In the genomic region with DNA sequence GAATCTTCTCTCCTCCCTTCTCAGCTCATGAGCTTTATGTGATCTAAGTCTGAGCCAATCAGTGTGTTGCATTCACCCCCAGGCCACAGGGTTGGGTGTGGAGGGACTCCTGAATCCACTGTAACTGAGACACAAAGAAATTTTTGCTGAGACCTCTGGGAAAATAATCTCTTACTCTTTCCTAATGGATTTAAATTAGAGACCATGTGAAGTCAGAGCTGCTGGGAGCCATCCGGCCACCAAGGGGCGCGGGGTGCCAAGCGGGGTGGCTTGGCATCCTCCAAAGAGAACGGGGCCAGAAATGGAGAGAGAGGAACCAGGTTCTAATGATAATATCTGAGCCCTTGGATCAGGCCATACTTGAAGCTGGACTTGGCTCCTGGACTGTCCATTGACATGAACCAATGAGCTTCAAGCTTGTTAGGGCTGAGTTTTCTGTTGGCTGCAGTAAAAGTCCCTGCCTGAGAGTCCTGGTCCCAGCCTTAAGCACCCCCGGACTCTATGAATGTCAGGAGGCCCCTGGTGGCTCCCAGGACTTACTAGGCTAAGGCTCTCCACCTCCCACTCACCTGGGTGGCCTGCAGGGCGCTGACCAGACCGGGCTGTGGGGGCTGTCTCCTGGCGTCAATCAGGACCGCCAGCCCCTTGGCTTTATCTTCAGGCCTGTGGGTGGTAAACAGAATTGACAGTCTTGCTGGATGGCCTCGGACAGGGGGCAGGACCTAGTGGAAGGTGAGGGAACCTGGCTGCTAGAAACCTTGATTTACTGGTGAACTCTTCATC, we compare ENCODE assay signal across 18 cellular contexts. TPM values are rescaled to one million over a fixed set of nuclear protein-coding genes. Genes with fewer than 3 reads are reported as not detected.
DNase-seq lines count a peak whose midpoint lies in the region; ATAC-seq, FAIRE-seq and TF ChIP-seq lines count a peak whose summit lies in the region.
"Had no signal": no experiment of that assay in that cellular context is flagged by ENCODE, and none has a peak within 500 bp of the region (broad histone marks: within the 10 kb centered on the region; RNA-seq: fewer than 3 reads in every experiment).

No MANE protein-coding gene starts in this region.

- intact Hi-C loops in HepG2 (cut with micrococcal nuclease; ENCODE audit: unreplicated experiment): no loop called here
- intact Hi-C loops in right lobe of liver (cut with DNase I): no loop called here
- intact Hi-C loops in posterior vena cava (cut with DNase I): loop anchor here in 1 of 2 donors (5.0 kb wide), 1 partner anchor 95 kb away; no protein-coding TSS in a partner anchor

- peaks cover 12% of the 10 kb centered on the region; the same call in 1 of the 2 replicates for H3K4me1 ChIP-seq in HepG2 (ENCODE audit: insufficient read depth, low read length)
- no peaks in the 10 kb centered on the region for H3K4me1 ChIP-seq in right lobe of liver
- H3K4me1 ChIP-seq: HAP-1 had no signal

- POLR2A ChIA-PET in HepG2 (lab: Yijun Ruan, JAX): no interaction called here

- no peak overlapping the region for H2AFZ ChIP-seq in HepG2 (ENCODE audit: low read length)

- no peaks in the 10 kb centered on the region for H4K20me1 ChIP-seq in HepG2 (ENCODE audit: insufficient read depth, low read length)
- H4K20me1 ChIP-seq: BLaER1 treated with 17β-estradiol and CSF1 and Interleukin-3, amounts not matched to agents 10 nM and 100 nM had no signal

- H3K4me2 ChIP-seq in HepG2 (ENCODE audit: low read depth, low read length): no peak overlapping the region
- H3K4me2 ChIP-seq: BLaER1 treated with 17β-estradiol and CSF1 and Interleukin-3, amounts not matched to agents 10 nM and 100 nM had no signal

- H3K9me3 ChIP-seq in HepG2 (ENCODE audit: low read length) (no peaks in the 10 kb centered on the region), right lobe of liver (no peaks in the 10 kb centered on the region)
- H3K9me3 ChIP-seq: HAP-1 had no signal

- no peak overlapping the region for H3K27ac ChIP-seq in HepG2 (ENCODE audit: extremely low read length, insufficient read depth, low read length)
- H3K27ac ChIP-seq in right lobe of liver: no peak overlapping the region
- H3K27ac ChIP-seq: BLaER1 treated with 17β-estradiol and CSF1 and Interleukin-3, amounts not matched to agents 10 nM and 100 nM had no signal

- H3K79me2 ChIP-seq in HepG2 (ENCODE audit: insufficient read depth, low read length): no peaks in the 10 kb centered on the region

- H3K27me3 ChIP-seq in HepG2 (ENCODE audit: control insufficient read depth in 1 of 2, insufficient read depth in 2 of 2, low read length in 2 of 2): peaks cover 0 to 27% of the 10 kb centered on the region in 2 experiments; a peak in 2 of 5 replicates
- no peaks in the 10 kb centered on the region for H3K27me3 ChIP-seq in right lobe of liver
- H3K27me3 ChIP-seq: BLaER1 treated with 17β-estradiol and CSF1 and Interleukin-3, amounts not matched to agents 10 nM and 100 nM had no signal

- TF ChIP-seq POLR2A in HepG2 (IDR thresholded peaks at IDR 0.05; ENCODE audit: insufficient read depth in 1 of 2, low read depth in 2 of 2, low read length in 2 of 2) (no peak), right lobe of liver (IDR thresholded peaks at IDR 0.05) (no peak)

- no TSS peak for BruUV-seq in HepG2 (replicated peaks; lab: Mats Ljungman, UMichigan)

- no peak for TF ChIP-seq RAD21 in HepG2 (CRISPR knock-in tag; IDR thresholded peaks at IDR 0.05)

- H3K4me3 ChIP-seq in HepG2 (replicated peaks in 1 of 3; ENCODE audit: insufficient read depth in 1 of 3, low read depth in 2 of 3, low read length in 3 of 3) (no peak overlapping the region), right lobe of liver (no peak overlapping the region)
- H3K4me3 ChIP-seq: BLaER1 treated with 17β-estradiol and CSF1 and Interleukin-3, amounts not matched to agents 10 nM and 100 nM; GM12878; HAP-1 had no signal

- no peaks in the 10 kb centered on the region for H3K9me3 Mint-ChIP-seq in chondrocyte (ENCODE audit: low read depth)
- H3K9me3 Mint-ChIP-seq: CD4-positive, CD25-positive, alpha-beta regulatory T cell had no signal

- in situ Hi-C loops in HepG2 (cut with HindIII; ENCODE audit: extremely low pct_ligation_motif_present, low pct_unique_long_range_greater_than_20kb): loop anchor here (5.0 kb wide), 2 partner anchors 95 to 185 kb away; no protein-coding TSS in a partner anchor

- H3K36me3 Mint-ChIP-seq in chondrocyte (ENCODE audit: low read depth): peaks cover 3% of the 10 kb centered on the region
- H3K36me3 Mint-ChIP-seq: CD4-positive, CD25-positive, alpha-beta regulatory T cell had no signal

- TF ChIP-seq EP300 in HepG2 (IDR thresholded peaks at IDR 0.05; ENCODE audit: low read depth in 2 of 2, low read length in 2 of 2) (no peak), HepG2 (CRISPR knock-in tag; IDR thresholded peaks at IDR 0.05; ENCODE audit: borderline replicate concordance) (no peak)

- peaks cover 9% of the 10 kb centered on the region for H3K4me1 Mint-ChIP-seq in chondrocyte (ENCODE audit: low read depth)
- H3K4me1 Mint-ChIP-seq: CD4-positive, CD25-positive, alpha-beta regulatory T cell had no signal

- CTCF ChIA-PET in HepG2 (lab: Yijun Ruan, JAX; ENCODE audit: low intra/inter-chr PET ratio, low total read pairs): no interaction called here

- ATAC-seq in HepG2 (peak; percentile 24; the same call in 2 of the 3 replicates), right lobe of liver (no peak), GM19397 (IDR thresholded peaks at IDR 0.05; ENCODE audit: unreplicated experiment) (no peak), HG03280 (IDR thresholded peaks at IDR 0.05; ENCODE audit: unreplicated experiment) (no peak)
- ATAC-seq: GM12878 had no signal

- WGBS in HepG2 (ENCODE audit: low lambda C conversion rate): 60% methylated on average over 6 of the region's 11 CpGs
- 84% methylated on average over 9 of the region's 11 CpGs for WGBS in right lobe of liver (ENCODE audit: insufficient coverage, low coverage, low lambda C conversion rate, missing lambda C conversion rate)

- no peak overlapping the region for H3K9ac ChIP-seq in HepG2 (ENCODE audit: insufficient read depth, low read depth, low read length)
- H3K9ac ChIP-seq: BLaER1 treated with 17β-estradiol and CSF1 and Interleukin-3, amounts not matched to agents 10 nM and 100 nM had no signal

- TF ChIP-seq CTCF in HepG2 (CRISPR knock-in tag; IDR thresholded peaks at IDR 0.05) (no peak), right lobe of liver (IDR thresholded peaks at IDR 0.05) (no peak), chondrocyte (IDR thresholded peaks at IDR 0.05) (no peak)

- DNase-seq in HepG2 (ENCODE audit: low spot score) (no peak), right lobe of liver (no peak), chondrocyte (ENCODE audit: low spot score) (peak; percentile 72), posterior vena cava (ENCODE audit: low spot score) (peak; percentile 67), T1000 (lab: John Stamatoyannopoulos, UW) (no peak), occipital lobe (lab: John Stamatoyannopoulos, UW) (no peak)
- DNase-seq: 8988T; AML-193; Calu3; CD4-positive, CD25-positive, alpha-beta regulatory T cell; DMS79 had no signal

- H3K36me3 ChIP-seq in HepG2 (replicated peaks in 1 of 2; ENCODE audit: control insufficient read depth in 1 of 2, insufficient read depth in 2 of 2, low read length in 2 of 2) (no peaks in the 10 kb centered on the region), right lobe of liver (no peaks in the 10 kb centered on the region)
- H3K36me3 ChIP-seq: BLaER1 treated with 17β-estradiol and CSF1 and Interleukin-3, amounts not matched to agents 10 nM and 100 nM; HAP-1 had no signal

- H3K27ac Mint-ChIP-seq in chondrocyte (ENCODE audit: unreplicated experiment): no peak overlapping the region

- H3K27me3 Mint-ChIP-seq in chondrocyte (ENCODE audit: low read depth): no peaks in the 10 kb centered on the region

- no peak overlapping the region for H3K4me3 Mint-ChIP-seq in chondrocyte (ENCODE audit: unreplicated experiment)
- H3K4me3 Mint-ChIP-seq: CD4-positive, CD25-positive, alpha-beta regulatory T cell had no signal

- FAIRE-seq in HepG2 (lab: Jason Lieb, UNC): no peak
- FAIRE-seq: GM12878, H1 had no signal

TF ChIP-seq in HepG2, 621 proteins besides CTCF, POLR2A, EP300 and RAD21 (continues in another document):
- TF ChIP-seq, protein P1, sequence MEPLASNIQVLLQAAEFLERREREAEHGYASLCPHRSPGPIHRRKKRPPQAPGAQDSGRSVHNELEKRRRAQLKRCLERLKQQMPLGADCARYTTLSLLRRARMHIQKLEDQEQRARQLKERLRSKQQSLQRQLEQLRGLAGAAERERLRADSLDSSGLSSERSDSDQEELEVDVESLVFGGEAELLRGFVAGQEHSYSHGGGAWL (CRISPR knock-in tag; IDR thresholded peaks at IDR 0.05): no peak
- no peak for TF ChIP-seq TP53 (CRISPR knock-in tag; conservative IDR thresholded peaks at IDR 0.05)

RNA-seq across cellular contexts. Expression of a gene that starts 32.8 kb away (rescaled TPM):
- 0.04 and 0.07 TPM in 2 replicates for total RNA-seq in HepG2 (2016; rRNA removed; fragmentation: Illumina TruSeq; extraction: Trizol)
- total RNA-seq in HepG2 (2016; cell fraction: cytosol; rRNA removed; fragmentation: Illumina TruSeq; extraction: Trizol; ENCODE audit: low read depth): not detected in 2 replicates
- not detected in 2 replicates for total RNA-seq in HepG2 (2016; cell fraction: insoluble cytoplasmic fraction; rRNA removed; fragmentation: Illumina TruSeq; extraction: Trizol)
- not detected in 2 replicates for total RNA-seq in HepG2 (2016; cell fraction: membrane; rRNA removed; fragmentation: Illumina TruSeq; extraction: Trizol)
- not detected in 2 replicates for total RNA-seq in HepG2 (2016; cell fraction: nucleus; rRNA removed; fragmentation: Illumina TruSeq; extraction: Trizol)
- polyA plus RNA-seq in HepG2 (2011; rRNA removed): not detected in 2 replicates
- not detected in 2 replicates for polyA plus RNA-seq in HepG2 (2011; cell fraction: cytosol; rRNA removed)
- not detected in 2 replicates for polyA plus RNA-seq in HepG2 (2011; cell fraction: nucleus; rRNA removed)
- polyA plus RNA-seq in HepG2 (2012): not detected in 2 replicates
- polyA plus RNA-seq in HepG2 (2016; cell fraction: cytosol; fragmentation: Illumina TruSeq; extraction: Trizol; ENCODE audit: low read depth): not detected in 2 replicates
- not detected in 2 replicates for polyA plus RNA-seq in HepG2 (2016; cell fraction: insoluble cytoplasmic fraction; fragmentation: Illumina TruSeq; extraction: Trizol; ENCODE audit: low read depth)
- not detected in 2 replicates for polyA plus RNA-seq in HepG2 (2016; cell fraction: membrane; fragmentation: Illumina TruSeq; extraction: Trizol; ENCODE audit: low read depth)
- polyA plus RNA-seq in HepG2 (2016; cell fraction: nucleus; fragmentation: Illumina TruSeq; extraction: Trizol; ENCODE audit: insufficient read depth, low read depth): not detected in 2 replicates
- polyA minus RNA-seq in HepG2 (2011; rRNA and poly(A)+ RNA removed; ENCODE audit: low replicate concordance): 0.02 TPM in 1 of 2 replicates, not detected in the other
- not detected in 2 replicates for polyA minus RNA-seq in HepG2 (2011; cell fraction: cytosol; rRNA and poly(A)+ RNA removed)
- not detected in 2 replicates for polyA minus RNA-seq in HepG2 (2011; cell fraction: nucleus; rRNA and poly(A)+ RNA removed)
- 1 to 10 TPM in 4 of 6 experiments, under 1 TPM in 2; 0.06 to 2.7 (median 1.5) TPM for total RNA-seq in right lobe of liver
- total RNA-seq in chondrocyte: 17.6 to 18.8 TPM (median 17.8 TPM) in 3 replicates
- total RNA-seq in posterior vena cava: 10 to 100 TPM; 12.9 to 18.6 TPM
- total RNA-seq in occipital lobe: 0.94 TPM
- total RNA-seq: Calu3; CD4-positive, CD25-positive, alpha-beta regulatory T cell; G401; GM12878; H1 had no signal
- polyA plus RNA-seq: CD4-positive, CD25-positive, alpha-beta regulatory T cell; GM12878 had no signal

Comparison
In these comparisons a context has a peak if more than half of its experiments do, and no peak if none do; other contexts are left out.
1. DNase-seq: peak in chondrocyte (single experiment) and posterior vena cava (single experiment); none in HepG2 (single experiment), right lobe of liver (0 of 3), T1000 (single experiment) and occipital lobe (single experiment).